Comparison of ENCODE assay signal across 12 cellular contexts in the genomic region with DNA sequence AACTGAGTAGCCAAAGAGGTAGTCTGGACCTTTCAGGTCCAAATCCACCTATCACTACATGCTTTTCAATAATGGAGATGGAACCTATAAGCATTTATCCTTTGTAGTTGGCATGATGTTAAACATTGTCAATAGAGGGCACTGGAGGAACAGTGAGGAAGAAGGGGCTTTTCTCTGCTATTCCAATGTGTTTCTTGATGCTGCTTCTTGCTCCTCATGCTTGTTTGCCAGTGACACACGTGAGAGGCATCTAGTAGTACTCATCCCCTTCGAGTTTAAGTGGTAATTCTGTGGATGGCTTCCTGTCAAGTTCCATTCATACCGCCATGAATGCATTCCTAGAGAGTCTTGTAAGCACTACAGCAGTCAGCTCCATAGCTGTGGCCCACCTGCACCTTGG.
DNase-seq lines count a peak whose midpoint lies in the region; ATAC-seq and TF ChIP-seq lines count a peak whose summit lies in the region.
"Had no signal": no experiment of that assay in that cellular context is flagged by ENCODE, and none has a peak within 500 bp of the region (broad histone marks: within the 10 kb centered on the region; RNA-seq: fewer than 3 reads in every experiment).

No MANE protein-coding gene starts in this region.

- TF ChIP-seq CTCF in testis (IDR thresholded peaks at IDR 0.05): no peak
- TF ChIP-seq CTCF in osteoblast (IDR thresholded peaks at IDR 0.05; ENCODE audit: extremely low read depth, low read depth, low read length): no peak

- intact Hi-C loops in testis (cut with DNase I; ENCODE audit: low total_unique reads): no loop called here

- no peak for TF ChIP-seq POLR2A in testis (IDR thresholded peaks at IDR 0.05)

- H3K4me1 ChIP-seq in testis: no peaks in the 10 kb centered on the region
- no peaks in the 10 kb centered on the region for H3K4me1 ChIP-seq in osteoblast (ENCODE audit: insufficient read depth, low read length)

- H3K27me3 ChIP-seq in testis: no peaks in the 10 kb centered on the region
- no peaks in the 10 kb centered on the region for H3K27me3 ChIP-seq in osteoblast (ENCODE audit: insufficient read depth, low read length)
- H3K27me3 ChIP-seq: esophagus muscularis mucosa had no signal

- no peaks in the 10 kb centered on the region for H4K20me1 ChIP-seq in osteoblast (ENCODE audit: insufficient read depth, low read length)

- 63 to 73% methylated on average over 3 of the region's 3 CpGs for WGBS in testis, 2 donors

- no peak overlapping the region for H2AFZ ChIP-seq in osteoblast (ENCODE audit: low read length)

- H3K9me3 ChIP-seq in testis (no peaks in the 10 kb centered on the region), osteoblast (ENCODE audit: low read depth, low read length) (no peaks in the 10 kb centered on the region)
- H3K9me3 ChIP-seq: esophagus muscularis mucosa had no signal

- no peaks in the 10 kb centered on the region for H3K36me3 ChIP-seq in testis (ENCODE audit: low read depth, missing control alignments)
- H3K36me3 ChIP-seq in osteoblast (ENCODE audit: insufficient read depth, low read length): no peaks in the 10 kb centered on the region
- H3K36me3 ChIP-seq: esophagus muscularis mucosa had no signal

- DNase-seq in EH (ENCODE audit: low read depth): peak; percentile 17
- DNase-seq in HS-27A (ENCODE audit: low read depth): peak; percentile 11
- peak; percentile 36 for DNase-seq in iris pigment epithelial cell (ENCODE audit: low read depth)
- DNase-seq in testis: no peak
- DNase-seq in osteoblast (ENCODE audit: insufficient read length, low spot score, missing footprints): no peak
- DNase-seq: OCI-M1; posterior cingulate gyrus; stimulated activated naive B cell treated with anti-CD40 and anti-IgM and Interleukin-4, amounts not matched to agents 10 μg/mL and 1 μg/mL and 100 μg/mL, for 72 hours had no signal

- no peaks in the 10 kb centered on the region for H3K79me2 ChIP-seq in osteoblast (ENCODE audit: insufficient read depth, low read length)

- H3K4me3 ChIP-seq in testis: no peak overlapping the region
- H3K4me3 ChIP-seq in osteoblast (ENCODE audit: insufficient read depth, low read length): no peak overlapping the region
- H3K4me3 ChIP-seq: esophagus muscularis mucosa had no signal

- no peak overlapping the region for H3K4me2 ChIP-seq in osteoblast (ENCODE audit: insufficient read depth, low read length)

- H3K27ac ChIP-seq in testis: no peak overlapping the region
- H3K27ac ChIP-seq in osteoblast (ENCODE audit: low read depth, low read length): no peak overlapping the region
- H3K27ac ChIP-seq: esophagus muscularis mucosa had no signal

- ATAC-seq in SK-N-SH treated with all-trans-retinoic acid at 6 μM for 48 hours: peak; percentile 89
- ATAC-seq in GM19351 (IDR thresholded peaks at IDR 0.05; ENCODE audit: unreplicated experiment): no peak
- ATAC-seq in GM21390 (IDR thresholded peaks at IDR 0.05; ENCODE audit: unreplicated experiment): no peak
- ATAC-seq: stimulated activated naive B cell treated with anti-CD40 and anti-IgM and Interleukin-4, amounts not matched to agents 10 μg/mL and 1 μg/mL and 100 μg/mL, for 72 hours had no signal

TF ChIP-seq in SK-N-SH treated with all-trans-retinoic acid at 6 μM for 48 hours, 23 proteins besides CTCF, POLR2A, EP300 and RAD21:
- TF ChIP-seq RARB (CRISPR knock-in tag; IDR thresholded peaks at IDR 0.05): no peak
- no peak for TF ChIP-seq GLIS3 (CRISPR knock-in tag; IDR thresholded peaks at IDR 0.05)
- TF ChIP-seq ARNTL (CRISPR knock-in tag; IDR thresholded peaks at IDR 0.05; ENCODE audit: borderline replicate concordance, low read depth): no peak
- no peak for TF ChIP-seq ESRRG (CRISPR knock-in tag; IDR thresholded peaks at IDR 0.05)
- no peak for TF ChIP-seq BACH2 (CRISPR knock-in tag; IDR thresholded peaks at IDR 0.05; ENCODE audit: borderline replicate concordance)
- no peak for TF ChIP-seq ISL1 (CRISPR knock-in tag; IDR thresholded peaks at IDR 0.05)
- TF ChIP-seq, protein P1, sequence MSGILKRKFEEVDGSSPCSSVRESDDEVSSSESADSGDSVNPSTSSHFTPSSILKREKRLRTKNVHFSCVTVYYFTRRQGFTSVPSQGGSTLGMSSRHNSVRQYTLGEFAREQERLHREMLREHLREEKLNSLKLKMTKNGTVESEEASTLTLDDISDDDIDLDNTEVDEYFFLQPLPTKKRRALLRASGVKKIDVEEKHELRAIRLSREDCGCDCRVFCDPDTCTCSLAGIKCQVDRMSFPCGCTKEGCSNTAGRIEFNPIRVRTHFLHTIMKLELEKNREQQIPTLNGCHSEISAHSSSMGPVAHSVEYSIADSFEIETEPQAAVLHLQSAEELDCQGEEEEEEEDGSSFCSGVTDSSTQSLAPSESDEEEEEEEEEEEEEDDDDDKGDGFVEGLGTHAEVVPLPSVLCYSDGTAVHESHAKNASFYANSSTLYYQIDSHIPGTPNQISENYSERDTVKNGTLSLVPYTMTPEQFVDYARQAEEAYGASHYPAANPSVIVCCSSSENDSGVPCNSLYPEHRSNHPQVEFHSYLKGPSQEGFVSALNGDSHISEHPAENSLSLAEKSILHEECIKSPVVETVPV (CRISPR knock-in tag; IDR thresholded peaks at IDR 0.05): no peak
- TF ChIP-seq ZC3H10 (CRISPR knock-in tag; IDR thresholded peaks at IDR 0.05): no peak
- no peak for TF ChIP-seq ZFP30 (CRISPR knock-in tag; IDR thresholded peaks at IDR 0.05)
- TF ChIP-seq ZNF70 (CRISPR knock-in tag; IDR thresholded peaks at IDR 0.05): no peak
- TF ChIP-seq ZNF8 (CRISPR knock-in tag; IDR thresholded peaks at IDR 0.05): no peak
- no peak for TF ChIP-seq ZFP3 (CRISPR knock-in tag; IDR thresholded peaks at IDR 0.05)
- TF ChIP-seq, protein P2, sequence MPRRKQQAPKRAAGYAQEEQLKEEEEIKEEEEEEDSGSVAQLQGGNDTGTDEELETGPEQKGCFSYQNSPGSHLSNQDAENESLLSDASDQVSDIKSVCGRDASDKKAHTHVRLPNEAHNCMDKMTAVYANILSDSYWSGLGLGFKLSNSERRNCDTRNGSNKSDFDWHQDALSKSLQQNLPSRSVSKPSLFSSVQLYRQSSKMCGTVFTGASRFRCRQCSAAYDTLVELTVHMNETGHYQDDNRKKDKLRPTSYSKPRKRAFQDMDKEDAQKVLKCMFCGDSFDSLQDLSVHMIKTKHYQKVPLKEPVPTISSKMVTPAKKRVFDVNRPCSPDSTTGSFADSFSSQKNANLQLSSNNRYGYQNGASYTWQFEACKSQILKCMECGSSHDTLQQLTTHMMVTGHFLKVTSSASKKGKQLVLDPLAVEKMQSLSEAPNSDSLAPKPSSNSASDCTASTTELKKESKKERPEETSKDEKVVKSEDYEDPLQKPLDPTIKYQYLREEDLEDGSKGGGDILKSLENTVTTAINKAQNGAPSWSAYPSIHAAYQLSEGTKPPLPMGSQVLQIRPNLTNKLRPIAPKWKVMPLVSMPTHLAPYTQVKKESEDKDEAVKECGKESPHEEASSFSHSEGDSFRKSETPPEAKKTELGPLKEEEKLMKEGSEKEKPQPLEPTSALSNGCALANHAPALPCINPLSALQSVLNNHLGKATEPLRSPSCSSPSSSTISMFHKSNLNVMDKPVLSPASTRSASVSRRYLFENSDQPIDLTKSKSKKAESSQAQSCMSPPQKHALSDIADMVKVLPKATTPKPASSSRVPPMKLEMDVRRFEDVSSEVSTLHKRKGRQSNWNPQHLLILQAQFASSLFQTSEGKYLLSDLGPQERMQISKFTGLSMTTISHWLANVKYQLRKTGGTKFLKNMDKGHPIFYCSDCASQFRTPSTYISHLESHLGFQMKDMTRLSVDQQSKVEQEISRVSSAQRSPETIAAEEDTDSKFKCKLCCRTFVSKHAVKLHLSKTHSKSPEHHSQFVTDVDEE (CRISPR knock-in tag; IDR thresholded peaks at IDR 0.05): no peak
- no peak for TF ChIP-seq PPARA (CRISPR knock-in tag; IDR thresholded peaks at IDR 0.05; ENCODE audit: borderline replicate concordance)
- TF ChIP-seq OSR1 (CRISPR knock-in tag; IDR thresholded peaks at IDR 0.05): no peak
TF ChIP-seq in SK-N-SH treated with all-trans-retinoic acid at 6 μM for 48 hours: peak in this region for 0.

Comparison
In these comparisons a context has a peak if more than half of its experiments do, and no peak if none do; other contexts are left out.
1. DNase-seq: peak in EH (single experiment), HS-27A (single experiment) and iris pigment epithelial cell (single experiment); none in testis (single experiment) and osteoblast (single experiment).